In genomic region chr9:107637421-107638420, GRCh38 we compare ENCODE assay signal across 8 cellular contexts.
DNase-seq lines count a peak whose midpoint lies in the region; ATAC-seq and TF ChIP-seq lines count a peak whose summit lies in the region.

No MANE protein-coding gene starts in this region.

- peak overlapping the region; percentile 88 for H3K4me3 Mint-ChIP-seq in HFFc6
- peak overlapping the region; percentile 58 for H3K4me3 Mint-ChIP-seq in T-helper 2 cell treated with Interferon-gamma antibody and Interleukin-4, amounts not matched to agents 5 μg/mL and 100 μg/mL, for 36 hours

- H3K9ac ChIP-seq in BLaER1 (peak overlapping the region; percentile 82), fibroblast of lung (ENCODE audit: insufficient read depth, low read length) (peak overlapping the region; percentile 77)

- DNase-seq in HFFc6 (peak; percentile 81), fibroblast of lung (ENCODE audit: low read depth in 2 of 2) (peak; percentile 92 to 100), middle frontal gyrus (ENCODE audit: extremely low spot score, low spot score) (peak; percentile 76), SW480 (ENCODE audit: low spot score) (no peak)
- DNase-seq in T-helper 2 cell treated with Interferon-gamma antibody and Interleukin-4, amounts not matched to agents 5 μg/mL and 100 μg/mL, for 36 hours (ENCODE audit: low spot score), result no peak

- no peaks in the 10 kb centered on the region for H4K20me1 ChIP-seq in BLaER1
- no peaks in the 10 kb centered on the region for H4K20me1 ChIP-seq in fibroblast of lung (ENCODE audit: control insufficient read depth, extremely low read depth, insufficient read depth, low read length)

- H3K79me2 ChIP-seq in fibroblast of lung (ENCODE audit: control insufficient read depth, insufficient read depth, low read length), result no peaks in the 10 kb centered on the region

- H3K27ac Mint-ChIP-seq in HFFc6, result peak overlapping the region; percentile 87
- no peak overlapping the region for H3K27ac Mint-ChIP-seq in T-helper 2 cell treated with Interferon-gamma antibody and Interleukin-4, amounts not matched to agents 5 μg/mL and 100 μg/mL, for 36 hours

- WGBS in thymus, result 19% methylated on average over 67 of the region's 67 CpGs

- peaks cover 22% of the 10 kb centered on the region for H3K4me1 Mint-ChIP-seq in HFFc6 (ENCODE audit: low read depth)
- no peaks in the 10 kb centered on the region for H3K4me1 Mint-ChIP-seq in T-helper 2 cell treated with Interferon-gamma antibody and Interleukin-4, amounts not matched to agents 5 μg/mL and 100 μg/mL, for 36 hours (ENCODE audit: low read depth)

- H3K9me3 Mint-ChIP-seq in HFFc6, result no peaks in the 10 kb centered on the region
- no peaks in the 10 kb centered on the region for H3K9me3 Mint-ChIP-seq in T-helper 2 cell treated with Interferon-gamma antibody and Interleukin-4, amounts not matched to agents 5 μg/mL and 100 μg/mL, for 36 hours

- H3K36me3 ChIP-seq in BLaER1 (no peaks in the 10 kb centered on the region), fibroblast of lung (ENCODE audit: control insufficient read depth, insufficient read depth, low read length) (no peaks in the 10 kb centered on the region), thymus (ENCODE audit: control insufficient read depth, insufficient read depth) (no peaks in the 10 kb centered on the region)

- no peak for ATAC-seq in GM19324 (IDR thresholded peaks at IDR 0.05; ENCODE audit: low FRiP score, unreplicated experiment)

- no peak overlapping the region for H2AFZ ChIP-seq in fibroblast of lung (ENCODE audit: low read length)

- peak overlapping the region; percentile 70 for H3K4me3 ChIP-seq in BLaER1
- H3K4me3 ChIP-seq in fibroblast of lung (replicated peaks in 1 of 4; ENCODE audit: control extremely low read depth in 1 of 4, insufficient read depth in 1 of 4, low read depth in 3 of 4, low read length in 4 of 4), result peak overlapping the region; percentile 17 to 78 (median 33)
- peak overlapping the region; percentile 42 for H3K4me3 ChIP-seq in thymus (ENCODE audit: low read length)

- no peaks in the 10 kb centered on the region for H3K36me3 Mint-ChIP-seq in HFFc6 (ENCODE audit: low read depth)
- H3K36me3 Mint-ChIP-seq in T-helper 2 cell treated with Interferon-gamma antibody and Interleukin-4, amounts not matched to agents 5 μg/mL and 100 μg/mL, for 36 hours (ENCODE audit: low read depth), result no peaks in the 10 kb centered on the region

- no peaks in the 10 kb centered on the region for H3K9me3 ChIP-seq in BLaER1
- no peaks in the 10 kb centered on the region for H3K9me3 ChIP-seq in fibroblast of lung (ENCODE audit: control insufficient read depth, insufficient read depth, low read depth, low read length)
- H3K9me3 ChIP-seq in thymus (ENCODE audit: control insufficient read depth), result no peaks in the 10 kb centered on the region

- H3K27me3 ChIP-seq in BLaER1, result no peaks in the 10 kb centered on the region
- no peaks in the 10 kb centered on the region for H3K27me3 ChIP-seq in fibroblast of lung (ENCODE audit: control insufficient read depth, insufficient read depth, low read length)
- no peaks in the 10 kb centered on the region for H3K27me3 ChIP-seq in thymus (ENCODE audit: control insufficient read depth, insufficient read depth)

- no peak; the same call in 1 of the 2 replicates for TF ChIP-seq CTCF in HFFc6 (IDR thresholded peaks at IDR 0.05)
- peak in 1 of 2 donors; percentile 29 for TF ChIP-seq CTCF in fibroblast of lung (conservative IDR thresholded peaks at IDR 0.05 in 1 of 2, IDR thresholded peaks at IDR 0.05 in 1 of 2; ENCODE audit: low read depth in 1 of 2, low read length in 2 of 2)

- peaks cover 49% of the 10 kb centered on the region for H3K4me1 ChIP-seq in BLaER1
- peaks cover 13% of the 10 kb centered on the region for H3K4me1 ChIP-seq in fibroblast of lung (ENCODE audit: control insufficient read depth, extremely low read depth, insufficient read depth, low read length)
- H3K4me1 ChIP-seq in thymus (ENCODE audit: control insufficient read depth, insufficient read depth, low read length), result peaks cover 8% of the 10 kb centered on the region

- H3K27me3 Mint-ChIP-seq in HFFc6 (ENCODE audit: insufficient read depth), result peaks cover 4% of the 10 kb centered on the region
- H3K27me3 Mint-ChIP-seq in T-helper 2 cell treated with Interferon-gamma antibody and Interleukin-4, amounts not matched to agents 5 μg/mL and 100 μg/mL, for 36 hours (ENCODE audit: low read depth), result peaks cover 43% of the 10 kb centered on the region

- H3K27ac ChIP-seq in BLaER1, result peak overlapping the region; percentile 96
- peak overlapping the region; percentile 93 for H3K27ac ChIP-seq in fibroblast of lung (ENCODE audit: insufficient read depth, low read length)
- H3K27ac ChIP-seq in thymus (ENCODE audit: low read depth), result peak overlapping the region; percentile 62

- H3K4me2 ChIP-seq in BLaER1 (peak overlapping the region; percentile 92), fibroblast of lung (ENCODE audit: extremely low read depth, insufficient read depth, low read length) (peak overlapping the region; percentile 75)

Comparison
In these comparisons a context has a peak if more than half of its experiments do, and no peak if none do; other contexts are left out.
1. DNase-seq: peak in HFFc6 (single experiment), fibroblast of lung (2 of 2) and middle frontal gyrus (single experiment); none in T-helper 2 cell treated with Interferon-gamma antibody and Interleukin-4, amounts not matched to agents 5 μg/mL and 100 μg/mL, for 36 hours (single experiment) and SW480 (single experiment).
2. Peak in every context shown above with its lines, with median percentiles within 50 percentile points of each other: H3K27ac ChIP-seq and H3K4me3 ChIP-seq.